ENCODE assay signal across 11 cellular contexts in the genomic region with DNA sequence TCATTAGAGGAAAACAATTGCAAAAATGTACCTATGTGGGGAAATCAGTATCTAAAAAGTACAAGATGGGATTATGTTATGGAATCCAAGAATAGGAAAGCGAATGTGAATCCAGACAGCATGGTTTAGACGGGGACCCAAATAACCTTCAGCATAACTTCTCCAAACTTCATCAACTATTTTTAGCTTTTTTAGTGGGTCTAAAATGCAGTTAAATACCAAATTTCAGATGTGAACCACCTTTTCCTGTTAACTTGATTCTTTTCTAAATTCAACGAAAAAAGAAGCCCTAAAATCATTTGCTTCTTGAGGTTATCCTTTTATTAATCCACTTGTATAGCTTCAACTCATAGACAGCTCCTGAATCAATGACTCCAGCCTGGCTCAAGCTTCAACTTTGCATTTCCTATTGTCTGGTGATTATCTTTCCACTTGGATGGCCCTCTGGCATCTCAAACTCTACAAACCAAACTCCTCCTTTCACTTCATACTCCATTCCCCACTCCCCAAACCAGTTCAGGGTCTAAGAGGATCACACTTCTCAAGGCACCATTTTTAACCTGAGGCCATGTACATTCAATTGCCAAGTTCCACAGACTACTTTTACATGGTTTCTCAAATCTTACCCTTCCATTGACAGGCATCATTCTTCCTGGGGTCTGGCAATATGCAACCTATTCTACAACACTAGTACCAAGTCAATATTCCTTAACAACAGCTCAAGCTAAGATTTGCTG. TPM values are rescaled to one million over a fixed set of nuclear protein-coding genes. Genes with fewer than 3 reads are reported as not detected.
DNase-seq lines count a peak whose midpoint lies in the region; ATAC-seq and TF ChIP-seq lines count a peak whose summit lies in the region.
"Had no signal": no experiment of that assay in that cellular context is flagged by ENCODE, and none has a peak within 500 bp of the region (broad histone marks: within the 10 kb centered on the region; RNA-seq: fewer than 3 reads in every experiment).

No MANE protein-coding gene starts in this region.

- H3K4me1 ChIP-seq in ectodermal cell (ENCODE audit: control insufficient read depth, insufficient read depth, low read length) (peaks cover 71% of the 10 kb centered on the region), upper lobe of left lung (peaks cover 50 to 88% (median 66%) of the 10 kb centered on the region in 4 donors)

- H3K36me3 ChIP-seq in ectodermal cell (ENCODE audit: control insufficient read depth, insufficient read depth, low read length) (peaks cover 7% of the 10 kb centered on the region), upper lobe of left lung (peaks cover 5 to 12% (median 7%) of the 10 kb centered on the region in 4 donors)

- peak overlapping the region; percentile 61 for H3K27ac ChIP-seq in ectodermal cell (ENCODE audit: insufficient read depth, low read depth, low read length, poor library complexity, severe bottlenecking)
- H3K27ac ChIP-seq in upper lobe of left lung, result peak overlapping the region in 3 of 4 donors; percentile 1 to 51 (median 45)

- no peak for TF ChIP-seq POLR2A in upper lobe of left lung (IDR thresholded peaks at IDR 0.05)

- peak overlapping the region; percentile 88 for H3K27ac Mint-ChIP-seq in mesothelial cell of epicardium
- no peak overlapping the region for H3K27ac Mint-ChIP-seq in activated CD8-positive, alpha-beta T cell treated with anti-CD3 and anti-CD28 coated beads, Interleukin-2, amount 10 ng/mL, durations not matched to agents 7 days and 5 days
- H3K27ac Mint-ChIP-seq: activated CD4-positive, alpha-beta T cell treated with anti-CD3 and anti-CD28 coated beads for 36 hours; activated naive CD8-positive, alpha-beta T cell treated with anti-CD3 and anti-CD28 coated beads for 36 hours had no signal

- no peak for TF ChIP-seq CTCF in mesothelial cell of epicardium (IDR thresholded peaks at IDR 0.05; ENCODE audit: unreplicated experiment)
- TF ChIP-seq CTCF in upper lobe of left lung (IDR thresholded peaks at IDR 0.05), result no peak

- WGBS in ectodermal cell, 2 experiments, result 77 to 83% methylated on average over 3 of the region's 3 CpGs
- WGBS in upper lobe of left lung, 2 donors, result 83 to 86% methylated on average over 3 of the region's 3 CpGs

- peak overlapping the region; percentile 24 for H3K4me3 Mint-ChIP-seq in mesothelial cell of epicardium
- no peak overlapping the region for H3K4me3 Mint-ChIP-seq in activated CD8-positive, alpha-beta T cell treated with anti-CD3 and anti-CD28 coated beads, Interleukin-2, amount 10 ng/mL, durations not matched to agents 7 days and 5 days
- H3K4me3 Mint-ChIP-seq: activated CD4-positive, alpha-beta T cell treated with anti-CD3 and anti-CD28 coated beads for 36 hours; activated naive CD8-positive, alpha-beta T cell treated with anti-CD3 and anti-CD28 coated beads for 36 hours had no signal

- no peaks in the 10 kb centered on the region for H3K9me3 Mint-ChIP-seq in mesothelial cell of epicardium
- H3K9me3 Mint-ChIP-seq in activated CD8-positive, alpha-beta T cell treated with anti-CD3 and anti-CD28 coated beads, Interleukin-2, amount 10 ng/mL, durations not matched to agents 7 days and 5 days (ENCODE audit: insufficient read depth), result no peaks in the 10 kb centered on the region
- H3K9me3 Mint-ChIP-seq: activated naive CD8-positive, alpha-beta T cell treated with anti-CD3 and anti-CD28 coated beads for 36 hours had no signal

- POLR2A ChIA-PET in activated CD8-positive, alpha-beta T cell treated with anti-CD3 and anti-CD28 coated beads, Interleukin-2, amount 10 ng/mL, durations not matched to agents 7 days and 5 days (lab: Charles Lee), result no interaction called here

- CTCF ChIA-PET in activated CD8-positive, alpha-beta T cell treated with anti-CD3 and anti-CD28 coated beads, Interleukin-2, amount 10 ng/mL, durations not matched to agents 7 days and 5 days (lab: Charles Lee), result interaction anchor here (1.0 to 10.2 kb wide), 6 partner anchors 13 to 331 kb away, joined by 3 to 95 read pairs (median 6); no protein-coding TSS in a partner anchor

- DNase-seq in NCI-H526 treated with DMSO at 0.1 percent for 48 hours (lab: John Stamatoyannopoulos, UW), result peak; percentile 29
- no peak for DNase-seq in mesothelial cell of epicardium (ENCODE audit: low spot score in 2 of 2, unreplicated experiment in 2 of 2)
- DNase-seq in upper lobe of left lung, result no peak
- DNase-seq in activated CD8-positive, alpha-beta T cell treated with anti-CD3 and anti-CD28 coated beads, Interleukin-2, amount 10 ng/mL, durations not matched to agents 7 days and 5 days, result no peak
- DNase-seq: activated CD4-positive, alpha-beta T cell treated with anti-CD3 and anti-CD28 coated beads for 36 hours; activated naive CD8-positive, alpha-beta T cell treated with anti-CD3 and anti-CD28 coated beads for 36 hours; EL; NCI-H2029 had no signal

- TF ChIP-seq EP300 in upper lobe of left lung (IDR thresholded peaks at IDR 0.05), result no peak

- no peaks in the 10 kb centered on the region for H3K9me3 ChIP-seq in ectodermal cell (ENCODE audit: control insufficient read depth, low read length)
- no peaks in the 10 kb centered on the region for H3K9me3 ChIP-seq in upper lobe of left lung

- H3K27me3 ChIP-seq in ectodermal cell (ENCODE audit: control insufficient read depth, insufficient read depth, low read length, poor library complexity, severe bottlenecking) (no peaks in the 10 kb centered on the region), upper lobe of left lung (no peaks in the 10 kb centered on the region)

- H3K4me1 Mint-ChIP-seq in mesothelial cell of epicardium, result peaks cover 91% of the 10 kb centered on the region
- no peaks in the 10 kb centered on the region for H3K4me1 Mint-ChIP-seq in activated CD8-positive, alpha-beta T cell treated with anti-CD3 and anti-CD28 coated beads, Interleukin-2, amount 10 ng/mL, durations not matched to agents 7 days and 5 days (ENCODE audit: low read depth)

- H3K4me3 ChIP-seq in ectodermal cell (ENCODE audit: insufficient read depth, low read depth, low read length) (no peak overlapping the region), upper lobe of left lung (no peak overlapping the region)

- H3K36me3 Mint-ChIP-seq in mesothelial cell of epicardium, result peaks cover 9% of the 10 kb centered on the region
- H3K36me3 Mint-ChIP-seq in activated CD8-positive, alpha-beta T cell treated with anti-CD3 and anti-CD28 coated beads, Interleukin-2, amount 10 ng/mL, durations not matched to agents 7 days and 5 days (ENCODE audit: low read depth), result no peaks in the 10 kb centered on the region
- H3K36me3 Mint-ChIP-seq: activated naive CD8-positive, alpha-beta T cell treated with anti-CD3 and anti-CD28 coated beads for 36 hours had no signal

- ATAC-seq in upper lobe of left lung (ENCODE audit: low FRiP score in 2 of 2), result no peak
- no peak for ATAC-seq in activated CD8-positive, alpha-beta T cell treated with anti-CD3 and anti-CD28 coated beads, Interleukin-2, amount 10 ng/mL, durations not matched to agents 7 days and 5 days
- no peak for ATAC-seq in GM19452 (IDR thresholded peaks at IDR 0.05; ENCODE audit: unreplicated experiment)
- no peak for ATAC-seq in GM21786 (IDR thresholded peaks at IDR 0.05; ENCODE audit: unreplicated experiment)
- ATAC-seq: activated CD4-positive, alpha-beta T cell treated with anti-CD3 and anti-CD28 coated beads for 36 hours had no signal

- H3K27me3 Mint-ChIP-seq in mesothelial cell of epicardium (ENCODE audit: low read depth), result no peaks in the 10 kb centered on the region
- peaks cover 40% of the 10 kb centered on the region for H3K27me3 Mint-ChIP-seq in activated CD8-positive, alpha-beta T cell treated with anti-CD3 and anti-CD28 coated beads, Interleukin-2, amount 10 ng/mL, durations not matched to agents 7 days and 5 days (ENCODE audit: low read depth)

RNA-seq across cellular contexts. Expression of a gene that starts 7.4 kb away (rescaled TPM):
- polyA plus RNA-seq in ectodermal cell (2013, experiment 1 of 4), result 28.0 TPM
- polyA plus RNA-seq in ectodermal cell (2013, experiment 2 of 4), result 33.5 TPM
- 25.7 TPM for polyA plus RNA-seq in ectodermal cell (2013, experiment 3 of 4)
- polyA plus RNA-seq in ectodermal cell (2013, experiment 4 of 4), result 29.3 TPM
- total RNA-seq in mesothelial cell of epicardium (124 to 134 TPM (median 130 TPM) in 3 replicates), upper lobe of left lung (100 to 1,000 TPM in 1 of 6 donors, 10 to 100 TPM in 5; 30.4 to 164 (median 84.6) TPM)
- total RNA-seq in activated CD8-positive, alpha-beta T cell treated with anti-CD3 and anti-CD28 coated beads, Interleukin-2, amount 10 ng/mL, durations not matched to agents 7 days and 5 days, result under 1 TPM in 1 of 2 experiments, not detected in 1; 0.21 TPM

RNA-seq across cellular contexts. Expression of a gene that starts 57.1 kb away (rescaled TPM):
- polyA plus RNA-seq in ectodermal cell (2013, experiment 1 of 4), result 326 TPM
- polyA plus RNA-seq in ectodermal cell (2013, experiment 2 of 4), result 297 TPM
- 253 TPM for polyA plus RNA-seq in ectodermal cell (2013, experiment 3 of 4)
- polyA plus RNA-seq in ectodermal cell (2013, experiment 4 of 4), result 296 TPM
- 187 to 207 TPM (median 200 TPM) in 3 replicates for total RNA-seq in mesothelial cell of epicardium
- total RNA-seq in upper lobe of left lung, result 100 to 1,000 TPM in 4 of 6 donors, 10 to 100 TPM in 2; 52.4 to 217 (median 130) TPM
- 100 to 1,000 TPM; 296 to 302 TPM for total RNA-seq in activated CD8-positive, alpha-beta T cell treated with anti-CD3 and anti-CD28 coated beads, Interleukin-2, amount 10 ng/mL, durations not matched to agents 7 days and 5 days

Comparison
In these comparisons a context has a peak if more than half of its experiments do, and no peak if none do; other contexts are left out.
1. RNA of a gene that starts 7.4 kb away (total RNA-seq): 124 to 134 TPM in mesothelial cell of epicardium and 30.4 to 164 TPM in upper lobe of left lung; 0.21 TPM in activated CD8-positive, alpha-beta T cell treated with anti-CD3 and anti-CD28 coated beads, Interleukin-2, amount 10 ng/mL, durations not matched to agents 7 days and 5 days; every median in the first group is over 10 times any median in the second.